In the genomic region with DNA sequence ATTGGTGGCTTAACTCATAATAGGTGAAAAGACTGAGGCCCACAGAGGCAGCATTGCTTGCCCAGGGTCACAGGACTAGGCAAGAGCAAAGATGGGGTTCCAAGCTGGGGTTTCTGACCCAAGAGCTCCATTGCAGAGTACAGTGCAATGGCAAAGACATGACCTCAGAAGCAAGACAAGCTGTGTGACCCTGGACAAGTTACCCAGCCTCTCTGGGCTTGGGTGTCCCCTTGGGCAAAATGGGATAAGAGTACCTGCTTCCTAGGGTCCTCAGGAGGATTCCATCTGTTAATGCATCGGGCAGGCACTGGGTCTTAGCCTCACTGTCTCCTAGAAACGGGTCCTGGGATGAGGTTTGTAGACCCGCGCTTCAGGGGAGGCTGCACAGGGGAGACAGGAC, we compare ENCODE assay signal across 18 cellular contexts.
A peak's percentile ranks its signal among the peaks of the same experiment; 100 is the strongest.
DNase-seq lines count a peak whose midpoint lies in the region; ATAC-seq and TF ChIP-seq lines count a peak whose summit lies in the region.
"Had no signal": no experiment of that assay in that cellular context is flagged by ENCODE, and none has a peak within 500 bp of the region (broad histone marks: within the 10 kb centered on the region; RNA-seq: fewer than 3 reads in every experiment).

No MANE protein-coding gene starts in this region.

- TF ChIP-seq CTCF in cardiac muscle cell (IDR thresholded peaks at IDR 0.05; ENCODE audit: low read depth, low read length) (no peak), neural crest cell (conservative IDR thresholded peaks at IDR 0.05) (no peak), upper lobe of left lung (IDR thresholded peaks at IDR 0.05) (no peak)

- no peaks in the 10 kb centered on the region for H3K9me3 Mint-ChIP-seq in neural crest cell
- H3K9me3 Mint-ChIP-seq: T-cell had no signal

- intact Hi-C loops in left ventricle myocardium superior (cut with micrococcal nuclease): loop anchor here (10.0 kb wide), 1 partner anchor 104 kb away; no protein-coding TSS in a partner anchor

- no peaks in the 10 kb centered on the region for H3K36me3 Mint-ChIP-seq in neural crest cell (ENCODE audit: low read depth)
- H3K36me3 Mint-ChIP-seq: T-cell had no signal

- H3K27me3 ChIP-seq in cardiac muscle cell: no peaks in the 10 kb centered on the region
- H3K27me3 ChIP-seq in upper lobe of left lung: no peaks in the 10 kb centered on the region
- H3K27me3 ChIP-seq: ovary had no signal

- DNase-seq in cardiac muscle cell (ENCODE audit: low read depth in 1 of 2, low spot score in 1 of 2) (no peak), left ventricle myocardium superior (no peak), neural crest cell (ENCODE audit: low read depth, low spot score) (no peak), upper lobe of left lung (no peak), KG1 (lab: John Stamatoyannopoulos, UW) (no peak)
- DNase-seq: activated CD4-positive, alpha-beta T cell treated with anti-CD3 and anti-CD28 coated beads, Interleukin-2, amount 50 U/mL, for 1 hour; activated naive CD4-positive, alpha-beta T cell treated with Interleukin-2 at 50 U/mL for 16 hours; DMS 273 treated with DMSO at 0.1 percent for 48 hours; foreskin melanocyte; GF-D8; NCI-H2227 treated with DMSO at 0.1 percent for 48 hours; stimulated activated CD4-positive, alpha-beta T cell treated with anti-CD3 and anti-CD28 coated beads, Interleukin-4, amount 100 ng/mL, for 1 hour; T-cell had no signal

- peak overlapping the region; percentile 32 for H3K4me3 Mint-ChIP-seq in neural crest cell
- H3K4me3 Mint-ChIP-seq: T-cell had no signal

- peaks cover 7% of the 10 kb centered on the region for H3K4me1 ChIP-seq in cardiac muscle cell (ENCODE audit: low read depth)
- peaks cover 35 to 50% (median 41%) of the 10 kb centered on the region in 4 donors for H3K4me1 ChIP-seq in upper lobe of left lung

- 72 to 95% methylated on average over 4 of the region's 4 CpGs for WGBS in upper lobe of left lung, 2 donors

- H3K36me3 ChIP-seq in cardiac muscle cell (no peaks in the 10 kb centered on the region), upper lobe of left lung (no peaks in the 10 kb centered on the region)
- H3K36me3 ChIP-seq: ovary had no signal

- H3K9me3 ChIP-seq in cardiac muscle cell (ENCODE audit: low read depth) (no peaks in the 10 kb centered on the region), upper lobe of left lung (no peaks in the 10 kb centered on the region)
- H3K9me3 ChIP-seq: ovary had no signal

- ATAC-seq in left ventricle myocardium superior (no peak), upper lobe of left lung (ENCODE audit: low FRiP score in 2 of 2) (no peak), HG03460 (IDR thresholded peaks at IDR 0.05; ENCODE audit: unreplicated experiment) (no peak), GM18519 (IDR thresholded peaks at IDR 0.05; ENCODE audit: low FRiP score, unreplicated experiment) (no peak)
- ATAC-seq: T-cell had no signal

- peaks cover 60% of the 10 kb centered on the region for H3K27me3 Mint-ChIP-seq in neural crest cell (ENCODE audit: low read depth)
- H3K27me3 Mint-ChIP-seq: T-cell had no signal

- no peak for TF ChIP-seq EP300 in upper lobe of left lung (IDR thresholded peaks at IDR 0.05)

- TF ChIP-seq POLR2A in upper lobe of left lung (IDR thresholded peaks at IDR 0.05): no peak

- H3K27ac ChIP-seq in cardiac muscle cell (peak overlapping the region; percentile 2), cingulate gyrus (ENCODE audit: low read depth, low read length) (peak overlapping the region; percentile 54), upper lobe of left lung (peak overlapping the region in 3 of 4 donors; percentile 39 to 73 (median 51))
- H3K27ac ChIP-seq: ovary had no signal

- peak overlapping the region; percentile 52 for H3K27ac Mint-ChIP-seq in neural crest cell (ENCODE audit: unreplicated experiment)
- H3K27ac Mint-ChIP-seq: T-cell had no signal

- H3K4me3 ChIP-seq in cardiac muscle cell (no peak overlapping the region), upper lobe of left lung (no peak overlapping the region)
- H3K4me3 ChIP-seq: ovary, skin epidermis had no signal

- peaks cover 78% of the 10 kb centered on the region for H3K4me1 Mint-ChIP-seq in neural crest cell
- H3K4me1 Mint-ChIP-seq: T-cell had no signal

Comparison
In these comparisons a context has a peak if more than half of its experiments do, and no peak if none do; other contexts are left out.
1. H3K27ac ChIP-seq: peak in every context shown above with its lines; median percentile 54 in cingulate gyrus; 51 in upper lobe of left lung; 2 in cardiac muscle cell.